ENCODE assay signal across 13 cellular contexts in genomic region chr13:112073245-112074138, GRCh38. TPM values are rescaled to one million over a fixed set of nuclear protein-coding genes. Genes with fewer than 3 reads are reported as not detected.
DNase-seq lines count a peak whose midpoint lies in the region; ATAC-seq and TF ChIP-seq lines count a peak whose summit lies in the region.
"Had no signal": no experiment of that assay in that cellular context is flagged by ENCODE, and none has a peak within 500 bp of the region (broad histone marks: within the 10 kb centered on the region; RNA-seq: fewer than 3 reads in every experiment).

No MANE protein-coding gene starts in this region.

- CTCF ChIA-PET in CD4-positive, alpha-beta memory T cell (lab: Charles Lee; ENCODE audit: partially characterized antibody), result no interaction called here

- H3F3A ChIP-seq in neural cell (ENCODE audit: insufficient read depth, low read length, poor library complexity, severe bottlenecking), result no peaks in the 10 kb centered on the region

- H3K4me3 ChIP-seq in neural cell (ENCODE audit: low read length), result peak overlapping the region; percentile 76
- H3K4me3 ChIP-seq in CD4-positive, alpha-beta memory T cell (ENCODE audit: low read length in 2 of 2), result no peak overlapping the region

- no peaks in the 10 kb centered on the region for H3K9me3 ChIP-seq in neural cell (ENCODE audit: low read length)
- H3K9me3 ChIP-seq in CD4-positive, alpha-beta memory T cell (ENCODE audit: control insufficient read depth in 1 of 2, low read length in 2 of 2), result no peaks in the 10 kb centered on the region
- H3K9me3 ChIP-seq: transverse colon had no signal

- H3K4me1 Mint-ChIP-seq in brain, result peaks cover 66% of the 10 kb centered on the region
- peaks cover 0 to 14% (median 2%) of the 10 kb centered on the region in 4 donors for H3K4me1 Mint-ChIP-seq in CD4-positive, alpha-beta memory T cell

- peaks cover 0 to 3% (median 0%) of the 10 kb centered on the region in 5 experiments for H3K9me3 Mint-ChIP-seq in brain
- H3K9me3 Mint-ChIP-seq in CD4-positive, alpha-beta memory T cell, result peaks cover 0 to 48% (median 28%) of the 10 kb centered on the region in 8 donors
- H3K9me3 Mint-ChIP-seq: effector memory CD8-positive, alpha-beta T cell had no signal

- peak overlapping the region; percentile 84 to 90 (median 85) for H3K4me3 Mint-ChIP-seq in brain
- H3K4me3 Mint-ChIP-seq in CD4-positive, alpha-beta memory T cell, result peak overlapping the region in 2 of 8 donors; percentile 17 to 31
- H3K4me3 Mint-ChIP-seq: effector memory CD8-positive, alpha-beta T cell had no signal

- no peaks in the 10 kb centered on the region for H3K9me2 ChIP-seq in neural cell (ENCODE audit: insufficient read depth, low read length)

- TF ChIP-seq RAD21 in neural cell (conservative IDR thresholded peaks at IDR 0.05), result no peak

- intact Hi-C loops in CD4-positive, alpha-beta memory T cell (cut with micrococcal nuclease), result no loop called here

- H3K36me3 Mint-ChIP-seq in brain, result peaks cover 21% of the 10 kb centered on the region
- peaks cover 1 to 3% of the 10 kb centered on the region in 2 donors for H3K36me3 Mint-ChIP-seq in CD4-positive, alpha-beta memory T cell

- no peaks in the 10 kb centered on the region for H3K4me1 ChIP-seq in CD4-positive, alpha-beta memory T cell (ENCODE audit: insufficient read depth, low read length)

- H3K27me3 ChIP-seq in neural cell (ENCODE audit: insufficient read depth, low read depth, low read length), result no peaks in the 10 kb centered on the region
- peaks cover 30% of the 10 kb centered on the region for H3K27me3 ChIP-seq in CD4-positive, alpha-beta memory T cell (ENCODE audit: insufficient read depth, low read length)

- H3K27ac ChIP-seq in neural cell (ENCODE audit: low read length), result peak overlapping the region; percentile 86
- no peak overlapping the region for H3K27ac ChIP-seq in CD4-positive, alpha-beta memory T cell (ENCODE audit: low read depth, low read length)

- H4K20me1 ChIP-seq in neural cell (ENCODE audit: insufficient read depth), result no peaks in the 10 kb centered on the region

- DNase-seq in DMS79 (lab: John Stamatoyannopoulos, UW) (peak; percentile 79), NCI-H1092 treated with DMSO at 0.1 percent for 48 hours (lab: John Stamatoyannopoulos, UW) (peak; percentile 73), hippocampal formation (lab: John Stamatoyannopoulos, UW) (no peak), GM10266 (ENCODE audit: extremely low spot score) (no peak)
- DNase-seq in CD4-positive, alpha-beta memory T cell, result no peak
- DNase-seq: effector memory CD8-positive, alpha-beta T cell; immature natural killer cell; Kasumi-1; transverse colon had no signal

- H3K27me3 Mint-ChIP-seq in brain, result peaks cover 52% of the 10 kb centered on the region
- peaks cover 49 to 61% of the 10 kb centered on the region in 2 donors for H3K27me3 Mint-ChIP-seq in CD4-positive, alpha-beta memory T cell

- H3K79me2 ChIP-seq in neural cell (replicated peaks; ENCODE audit: insufficient read depth, low read length), result peaks cover 91% of the 10 kb centered on the region

- peak overlapping the region; percentile 86 to 99 (median 95) for H3K27ac Mint-ChIP-seq in brain
- H3K27ac Mint-ChIP-seq in CD4-positive, alpha-beta memory T cell, result peak overlapping the region in 3 of 7 donors; percentile 55 to 69 (median 58)
- H3K27ac Mint-ChIP-seq: effector memory CD8-positive, alpha-beta T cell; immature natural killer cell had no signal

- no peak for TF ChIP-seq CTCF in brain (conservative IDR thresholded peaks at IDR 0.05)
- no peak for TF ChIP-seq CTCF in neural cell (IDR thresholded peaks at IDR 0.05; ENCODE audit: poor library complexity, severe bottlenecking)
- TF ChIP-seq CTCF in GM10266 (IDR thresholded peaks at IDR 0.05; ENCODE audit: control insufficient read depth, insufficient read depth, low read depth, missing control alignments), result no peak

- H3K4me2 ChIP-seq in neural cell (ENCODE audit: low read length), result peak overlapping the region; percentile 90

- no peaks in the 10 kb centered on the region for H3K36me3 ChIP-seq in neural cell (ENCODE audit: insufficient read depth, low read length)
- no peaks in the 10 kb centered on the region for H3K36me3 ChIP-seq in CD4-positive, alpha-beta memory T cell (ENCODE audit: insufficient read depth, low read length)
- H3K36me3 ChIP-seq: transverse colon had no signal

- peak overlapping the region; percentile 89 for H3K9ac ChIP-seq in neural cell (ENCODE audit: low read length)

- no peak for ATAC-seq in esophagus mucosa
- ATAC-seq: effector memory CD8-positive, alpha-beta T cell had no signal

- no peak overlapping the region for H2AFZ ChIP-seq in neural cell (ENCODE audit: low read depth, low read length)

- POLR2A ChIA-PET in CD4-positive, alpha-beta memory T cell (lab: Charles Lee; ENCODE audit: partially characterized antibody), result no interaction called here

- no peak for TF ChIP-seq EP300 in neural cell (conservative IDR thresholded peaks at IDR 0.05; ENCODE audit: poor library complexity, severe bottlenecking)

TF ChIP-seq in neural cell, 6 proteins besides CTCF, POLR2A, EP300 and RAD21:
- TF ChIP-seq REST (IDR thresholded peaks at IDR 0.05; ENCODE audit: borderline replicate concordance) (no peak), EZH2 (IDR thresholded peaks at IDR 0.05; ENCODE audit: borderline replicate concordance, insufficient read depth, low read length, poor library complexity, severe bottlenecking) (no peak), POLR2AphosphoS5 (IDR thresholded peaks at IDR 0.05) (peak; percentile 32)

RNA-seq across cellular contexts. Expression of gene SOX1, which starts 6.5 kb away (rescaled TPM):
- polyA plus RNA-seq in brain (ENCODE audit: insufficient read depth, low read depth, low replicate concordance) (98.5 TPM), neural cell (13.2 and 18.5 TPM in 2 replicates)
- polyA minus RNA-seq in neural cell, result 19.5 and 21.8 TPM in 2 replicates
- total RNA-seq in CD4-positive, alpha-beta memory T cell, result not detected
- polyA plus RNA-seq in CD4-positive, alpha-beta memory T cell, result not detected
- total RNA-seq in esophagus mucosa, result not detected
- total RNA-seq: omental fat pad, transverse colon had no signal
- polyA plus RNA-seq: immature natural killer cell had no signal

Comparison
In these comparisons a context has a peak if more than half of its experiments do, and no peak if none do; other contexts are left out.
1. DNase-seq: peak in DMS79 (single experiment) and NCI-H1092 treated with DMSO at 0.1 percent for 48 hours (single experiment); none in hippocampal formation (0 of 2), CD4-positive, alpha-beta memory T cell (0 of 5) and GM10266 (single experiment).
2. RNA of gene SOX1, which starts 6.5 kb away (polyA plus RNA-seq): 98.5 TPM in brain (single experiment) and 13.2 to 18.5 TPM in neural cell; not detected in CD4-positive, alpha-beta memory T cell; every median in the first group is over 10 times any median in the second.